Comparison of ENCODE assay signal across 2 cellular contexts in the genomic region with DNA sequence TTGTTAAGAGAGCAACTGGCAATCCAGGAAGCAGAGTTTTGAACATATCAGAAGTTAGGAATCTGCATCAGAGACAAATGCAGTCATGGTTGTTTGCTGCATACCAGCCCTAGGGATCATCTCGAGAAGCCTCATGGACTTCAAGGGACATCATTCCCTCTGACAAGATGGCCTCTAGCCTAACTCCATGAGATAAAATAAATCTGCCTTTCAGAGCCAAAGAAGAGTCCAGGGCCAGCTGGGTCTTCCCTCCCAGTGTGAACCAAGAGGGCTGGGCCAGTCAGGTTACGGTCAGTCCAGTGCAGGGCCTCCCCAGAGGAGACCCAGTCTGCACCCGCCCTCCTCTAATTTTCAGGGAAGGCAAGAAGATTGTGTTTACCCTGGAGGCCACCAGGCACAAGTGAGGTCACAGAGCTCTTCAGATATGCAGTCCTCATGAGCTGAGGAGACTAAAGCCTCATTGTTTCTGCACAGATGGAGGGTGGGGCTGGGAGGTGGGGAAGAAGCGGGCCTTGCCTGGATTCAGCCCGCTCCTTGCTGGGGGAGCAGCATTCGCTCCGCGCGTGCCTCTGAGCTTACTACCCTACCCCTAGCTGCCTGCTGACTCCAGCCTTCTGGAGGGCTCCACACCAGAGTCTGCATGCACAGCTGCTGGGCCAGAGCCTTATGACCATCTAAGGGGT.
TF ChIP-seq lines count a peak whose summit lies in the region.

No MANE protein-coding gene starts in this region.

TF ChIP-seq in K562, 482 proteins besides CTCF, POLR2A, EP300 and RAD21 (continued from another document and continues in another):
- TF ChIP-seq, protein P1, sequence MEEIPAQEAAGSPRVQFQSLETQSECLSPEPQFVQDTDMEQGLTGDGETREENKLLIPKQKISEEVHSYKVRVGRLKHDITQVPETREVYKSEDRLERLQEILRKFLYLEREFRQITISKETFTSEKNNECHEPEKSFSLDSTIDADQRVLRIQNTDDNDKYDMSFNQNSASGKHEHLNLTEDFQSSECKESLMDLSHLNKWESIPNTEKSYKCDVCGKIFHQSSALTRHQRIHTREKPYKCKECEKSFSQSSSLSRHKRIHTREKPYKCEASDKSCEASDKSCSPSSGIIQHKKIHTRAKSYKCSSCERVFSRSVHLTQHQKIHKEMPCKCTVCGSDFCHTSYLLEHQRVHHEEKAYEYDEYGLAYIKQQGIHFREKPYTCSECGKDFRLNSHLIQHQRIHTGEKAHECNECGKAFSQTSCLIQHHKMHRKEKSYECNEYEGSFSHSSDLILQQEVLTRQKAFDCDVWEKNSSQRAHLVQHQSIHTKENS (CRISPR knock-in tag; IDR thresholded peaks at IDR 0.05), result no peak
- no peak for TF ChIP-seq MEIS2 (IDR thresholded peaks at IDR 0.05; ENCODE audit: partially characterized antibody)
- TF ChIP-seq, protein P2, sequence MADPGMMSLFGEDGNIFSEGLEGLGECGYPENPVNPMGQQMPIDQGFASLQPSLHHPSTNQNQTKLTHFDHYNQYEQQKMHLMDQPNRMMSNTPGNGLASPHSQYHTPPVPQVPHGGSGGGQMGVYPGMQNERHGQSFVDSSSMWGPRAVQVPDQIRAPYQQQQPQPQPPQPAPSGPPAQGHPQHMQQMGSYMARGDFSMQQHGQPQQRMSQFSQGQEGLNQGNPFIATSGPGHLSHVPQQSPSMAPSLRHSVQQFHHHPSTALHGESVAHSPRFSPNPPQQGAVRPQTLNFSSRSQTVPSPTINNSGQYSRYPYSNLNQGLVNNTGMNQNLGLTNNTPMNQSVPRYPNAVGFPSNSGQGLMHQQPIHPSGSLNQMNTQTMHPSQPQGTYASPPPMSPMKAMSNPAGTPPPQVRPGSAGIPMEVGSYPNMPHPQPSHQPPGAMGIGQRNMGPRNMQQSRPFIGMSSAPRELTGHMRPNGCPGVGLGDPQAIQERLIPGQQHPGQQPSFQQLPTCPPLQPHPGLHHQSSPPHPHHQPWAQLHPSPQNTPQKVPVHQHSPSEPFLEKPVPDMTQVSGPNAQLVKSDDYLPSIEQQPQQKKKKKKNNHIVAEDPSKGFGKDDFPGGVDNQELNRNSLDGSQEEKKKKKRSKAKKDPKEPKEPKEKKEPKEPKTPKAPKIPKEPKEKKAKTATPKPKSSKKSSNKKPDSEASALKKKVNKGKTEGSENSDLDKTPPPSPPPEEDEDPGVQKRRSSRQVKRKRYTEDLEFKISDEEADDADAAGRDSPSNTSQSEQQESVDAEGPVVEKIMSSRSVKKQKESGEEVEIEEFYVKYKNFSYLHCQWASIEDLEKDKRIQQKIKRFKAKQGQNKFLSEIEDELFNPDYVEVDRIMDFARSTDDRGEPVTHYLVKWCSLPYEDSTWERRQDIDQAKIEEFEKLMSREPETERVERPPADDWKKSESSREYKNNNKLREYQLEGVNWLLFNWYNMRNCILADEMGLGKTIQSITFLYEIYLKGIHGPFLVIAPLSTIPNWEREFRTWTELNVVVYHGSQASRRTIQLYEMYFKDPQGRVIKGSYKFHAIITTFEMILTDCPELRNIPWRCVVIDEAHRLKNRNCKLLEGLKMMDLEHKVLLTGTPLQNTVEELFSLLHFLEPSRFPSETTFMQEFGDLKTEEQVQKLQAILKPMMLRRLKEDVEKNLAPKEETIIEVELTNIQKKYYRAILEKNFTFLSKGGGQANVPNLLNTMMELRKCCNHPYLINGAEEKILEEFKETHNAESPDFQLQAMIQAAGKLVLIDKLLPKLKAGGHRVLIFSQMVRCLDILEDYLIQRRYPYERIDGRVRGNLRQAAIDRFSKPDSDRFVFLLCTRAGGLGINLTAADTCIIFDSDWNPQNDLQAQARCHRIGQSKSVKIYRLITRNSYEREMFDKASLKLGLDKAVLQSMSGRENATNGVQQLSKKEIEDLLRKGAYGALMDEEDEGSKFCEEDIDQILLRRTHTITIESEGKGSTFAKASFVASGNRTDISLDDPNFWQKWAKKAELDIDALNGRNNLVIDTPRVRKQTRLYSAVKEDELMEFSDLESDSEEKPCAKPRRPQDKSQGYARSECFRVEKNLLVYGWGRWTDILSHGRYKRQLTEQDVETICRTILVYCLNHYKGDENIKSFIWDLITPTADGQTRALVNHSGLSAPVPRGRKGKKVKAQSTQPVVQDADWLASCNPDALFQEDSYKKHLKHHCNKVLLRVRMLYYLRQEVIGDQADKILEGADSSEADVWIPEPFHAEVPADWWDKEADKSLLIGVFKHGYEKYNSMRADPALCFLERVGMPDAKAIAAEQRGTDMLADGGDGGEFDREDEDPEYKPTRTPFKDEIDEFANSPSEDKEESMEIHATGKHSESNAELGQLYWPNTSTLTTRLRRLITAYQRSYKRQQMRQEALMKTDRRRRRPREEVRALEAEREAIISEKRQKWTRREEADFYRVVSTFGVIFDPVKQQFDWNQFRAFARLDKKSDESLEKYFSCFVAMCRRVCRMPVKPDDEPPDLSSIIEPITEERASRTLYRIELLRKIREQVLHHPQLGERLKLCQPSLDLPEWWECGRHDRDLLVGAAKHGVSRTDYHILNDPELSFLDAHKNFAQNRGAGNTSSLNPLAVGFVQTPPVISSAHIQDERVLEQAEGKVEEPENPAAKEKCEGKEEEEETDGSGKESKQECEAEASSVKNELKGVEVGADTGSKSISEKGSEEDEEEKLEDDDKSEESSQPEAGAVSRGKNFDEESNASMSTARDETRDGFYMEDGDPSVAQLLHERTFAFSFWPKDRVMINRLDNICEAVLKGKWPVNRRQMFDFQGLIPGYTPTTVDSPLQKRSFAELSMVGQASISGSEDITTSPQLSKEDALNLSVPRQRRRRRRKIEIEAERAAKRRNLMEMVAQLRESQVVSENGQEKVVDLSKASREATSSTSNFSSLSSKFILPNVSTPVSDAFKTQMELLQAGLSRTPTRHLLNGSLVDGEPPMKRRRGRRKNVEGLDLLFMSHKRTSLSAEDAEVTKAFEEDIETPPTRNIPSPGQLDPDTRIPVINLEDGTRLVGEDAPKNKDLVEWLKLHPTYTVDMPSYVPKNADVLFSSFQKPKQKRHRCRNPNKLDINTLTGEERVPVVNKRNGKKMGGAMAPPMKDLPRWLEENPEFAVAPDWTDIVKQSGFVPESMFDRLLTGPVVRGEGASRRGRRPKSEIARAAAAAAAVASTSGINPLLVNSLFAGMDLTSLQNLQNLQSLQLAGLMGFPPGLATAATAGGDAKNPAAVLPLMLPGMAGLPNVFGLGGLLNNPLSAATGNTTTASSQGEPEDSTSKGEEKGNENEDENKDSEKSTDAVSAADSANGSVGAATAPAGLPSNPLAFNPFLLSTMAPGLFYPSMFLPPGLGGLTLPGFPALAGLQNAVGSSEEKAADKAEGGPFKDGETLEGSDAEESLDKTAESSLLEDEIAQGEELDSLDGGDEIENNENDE (IDR thresholded peaks at IDR 0.05; ENCODE audit: low read depth, low read length), result no peak
- TF ChIP-seq NCOA1 (IDR thresholded peaks at IDR 0.05; ENCODE audit: low read depth), result no peak
- TF ChIP-seq, protein P3, sequence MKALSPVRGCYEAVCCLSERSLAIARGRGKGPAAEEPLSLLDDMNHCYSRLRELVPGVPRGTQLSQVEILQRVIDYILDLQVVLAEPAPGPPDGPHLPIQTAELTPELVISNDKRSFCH (CRISPR knock-in tag; IDR thresholded peaks at IDR 0.05), result no peak
- TF ChIP-seq, protein P3 (tag; IDR thresholded peaks at IDR 0.05), result no peak
- no peak for TF ChIP-seq MED1 (CRISPR knock-in tag; IDR thresholded peaks at IDR 0.05; ENCODE audit: borderline replicate concordance)

TF ChIP-seq in HepG2, 621 proteins besides CTCF, POLR2A, EP300 and RAD21 (continued from another document and continues in another):
- TF ChIP-seq, protein P4, sequence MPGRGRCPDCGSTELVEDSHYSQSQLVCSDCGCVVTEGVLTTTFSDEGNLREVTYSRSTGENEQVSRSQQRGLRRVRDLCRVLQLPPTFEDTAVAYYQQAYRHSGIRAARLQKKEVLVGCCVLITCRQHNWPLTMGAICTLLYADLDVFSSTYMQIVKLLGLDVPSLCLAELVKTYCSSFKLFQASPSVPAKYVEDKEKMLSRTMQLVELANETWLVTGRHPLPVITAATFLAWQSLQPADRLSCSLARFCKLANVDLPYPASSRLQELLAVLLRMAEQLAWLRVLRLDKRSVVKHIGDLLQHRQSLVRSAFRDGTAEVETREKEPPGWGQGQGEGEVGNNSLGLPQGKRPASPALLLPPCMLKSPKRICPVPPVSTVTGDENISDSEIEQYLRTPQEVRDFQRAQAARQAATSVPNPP (CRISPR knock-in tag; IDR thresholded peaks at IDR 0.05), result no peak
- no peak for TF ChIP-seq ZNF556 (CRISPR knock-in tag; IDR thresholded peaks at IDR 0.05; ENCODE audit: borderline replicate concordance)
- TF ChIP-seq MTF2 (CRISPR knock-in tag; IDR thresholded peaks at IDR 0.05; ENCODE audit: borderline replicate concordance), result no peak
- TF ChIP-seq KLF9 (CRISPR knock-in tag; IDR thresholded peaks at IDR 0.05; ENCODE audit: low read depth), result no peak
- TF ChIP-seq ONECUT2 (CRISPR knock-in tag; IDR thresholded peaks at IDR 0.05), result no peak
- TF ChIP-seq SMAD1 (CRISPR knock-in tag; IDR thresholded peaks at IDR 0.05; ENCODE audit: borderline replicate concordance, low read depth), result no peak
- no peak for TF ChIP-seq PAWR (CRISPR knock-in tag; IDR thresholded peaks at IDR 0.05; ENCODE audit: borderline replicate concordance)
- TF ChIP-seq, protein P5, sequence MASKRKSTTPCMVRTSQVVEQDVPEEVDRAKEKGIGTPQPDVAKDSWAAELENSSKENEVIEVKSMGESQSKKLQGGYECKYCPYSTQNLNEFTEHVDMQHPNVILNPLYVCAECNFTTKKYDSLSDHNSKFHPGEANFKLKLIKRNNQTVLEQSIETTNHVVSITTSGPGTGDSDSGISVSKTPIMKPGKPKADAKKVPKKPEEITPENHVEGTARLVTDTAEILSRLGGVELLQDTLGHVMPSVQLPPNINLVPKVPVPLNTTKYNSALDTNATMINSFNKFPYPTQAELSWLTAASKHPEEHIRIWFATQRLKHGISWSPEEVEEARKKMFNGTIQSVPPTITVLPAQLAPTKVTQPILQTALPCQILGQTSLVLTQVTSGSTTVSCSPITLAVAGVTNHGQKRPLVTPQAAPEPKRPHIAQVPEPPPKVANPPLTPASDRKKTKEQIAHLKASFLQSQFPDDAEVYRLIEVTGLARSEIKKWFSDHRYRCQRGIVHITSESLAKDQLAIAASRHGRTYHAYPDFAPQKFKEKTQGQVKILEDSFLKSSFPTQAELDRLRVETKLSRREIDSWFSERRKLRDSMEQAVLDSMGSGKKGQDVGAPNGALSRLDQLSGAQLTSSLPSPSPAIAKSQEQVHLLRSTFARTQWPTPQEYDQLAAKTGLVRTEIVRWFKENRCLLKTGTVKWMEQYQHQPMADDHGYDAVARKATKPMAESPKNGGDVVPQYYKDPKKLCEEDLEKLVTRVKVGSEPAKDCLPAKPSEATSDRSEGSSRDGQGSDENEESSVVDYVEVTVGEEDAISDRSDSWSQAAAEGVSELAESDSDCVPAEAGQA (IDR thresholded peaks at IDR 0.05; ENCODE audit: low read depth), result no peak
- TF ChIP-seq, protein P5 (CRISPR knock-in tag; IDR thresholded peaks at IDR 0.05; ENCODE audit: borderline replicate concordance), result no peak
- TF ChIP-seq, protein P6, sequence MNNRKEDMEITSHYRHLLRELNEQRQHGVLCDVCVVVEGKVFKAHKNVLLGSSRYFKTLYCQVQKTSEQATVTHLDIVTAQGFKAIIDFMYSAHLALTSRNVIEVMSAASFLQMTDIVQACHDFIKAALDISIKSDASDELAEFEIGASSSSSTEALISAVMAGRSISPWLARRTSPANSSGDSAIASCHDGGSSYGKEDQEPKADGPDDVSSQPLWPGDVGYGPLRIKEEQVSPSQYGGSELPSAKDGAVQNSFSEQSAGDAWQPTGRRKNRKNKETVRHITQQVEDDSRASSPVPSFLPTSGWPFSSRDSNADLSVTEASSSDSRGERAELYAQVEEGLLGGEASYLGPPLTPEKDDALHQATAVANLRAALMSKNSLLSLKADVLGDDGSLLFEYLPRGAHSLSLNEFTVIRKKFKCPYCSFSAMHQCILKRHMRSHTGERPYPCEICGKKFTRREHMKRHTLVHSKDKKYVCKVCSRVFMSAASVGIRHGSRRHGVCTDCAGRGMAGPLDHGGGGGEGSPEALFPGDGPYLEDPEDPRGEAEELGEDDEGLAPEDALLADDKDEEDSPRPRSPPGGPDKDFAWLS (CRISPR knock-in tag; IDR thresholded peaks at IDR 0.05; ENCODE audit: borderline replicate concordance), result no peak
- TF ChIP-seq YEATS4 (CRISPR knock-in tag; IDR thresholded peaks at IDR 0.05; ENCODE audit: borderline replicate concordance), result no peak
- TF ChIP-seq ZFYVE20 (CRISPR knock-in tag; IDR thresholded peaks at IDR 0.05; ENCODE audit: borderline replicate concordance, low read depth), result no peak
- TF ChIP-seq, protein P7, sequence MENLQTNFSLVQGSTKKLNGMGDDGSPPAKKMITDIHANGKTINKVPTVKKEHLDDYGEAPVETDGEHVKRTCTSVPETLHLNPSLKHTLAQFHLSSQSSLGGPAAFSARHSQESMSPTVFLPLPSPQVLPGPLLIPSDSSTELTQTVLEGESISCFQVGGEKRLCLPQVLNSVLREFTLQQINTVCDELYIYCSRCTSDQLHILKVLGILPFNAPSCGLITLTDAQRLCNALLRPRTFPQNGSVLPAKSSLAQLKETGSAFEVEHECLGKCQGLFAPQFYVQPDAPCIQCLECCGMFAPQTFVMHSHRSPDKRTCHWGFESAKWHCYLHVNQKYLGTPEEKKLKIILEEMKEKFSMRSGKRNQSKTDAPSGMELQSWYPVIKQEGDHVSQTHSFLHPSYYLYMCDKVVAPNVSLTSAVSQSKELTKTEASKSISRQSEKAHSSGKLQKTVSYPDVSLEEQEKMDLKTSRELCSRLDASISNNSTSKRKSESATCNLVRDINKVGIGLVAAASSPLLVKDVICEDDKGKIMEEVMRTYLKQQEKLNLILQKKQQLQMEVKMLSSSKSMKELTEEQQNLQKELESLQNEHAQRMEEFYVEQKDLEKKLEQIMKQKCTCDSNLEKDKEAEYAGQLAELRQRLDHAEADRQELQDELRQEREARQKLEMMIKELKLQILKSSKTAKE (CRISPR knock-in tag; IDR thresholded peaks at IDR 0.05; ENCODE audit: borderline replicate concordance), result no peak
- TF ChIP-seq FOSL2 (CRISPR knock-in tag; IDR thresholded peaks at IDR 0.05), result peak; percentile 44
- TF ChIP-seq ELF3 (CRISPR knock-in tag; IDR thresholded peaks at IDR 0.05), result no peak
- no peak for TF ChIP-seq NCOA1 (CRISPR knock-in tag; IDR thresholded peaks at IDR 0.05)
